Comparison of ENCODE assay signal across 8 cellular contexts in genomic region chr5:7927466-7928375, GRCh38. TPM values are rescaled to one million over a fixed set of nuclear protein-coding genes. Genes with fewer than 3 reads are reported as not detected.
DNase-seq lines count a peak whose midpoint lies in the region; ATAC-seq and TF ChIP-seq lines count a peak whose summit lies in the region.

No MANE protein-coding gene starts in this region.

- H3K27me3 Mint-ChIP-seq in GM23338 (ENCODE audit: insufficient read depth, low read depth, poor library complexity) = no peaks in the 10 kb centered on the region

- H3K27ac ChIP-seq in GM23338 (ENCODE audit: low read depth) = no peak overlapping the region
- no peak overlapping the region for H3K27ac ChIP-seq in OCI-LY7 (ENCODE audit: low read depth, low read length, poor library complexity, severe bottlenecking)
- no peak overlapping the region for H3K27ac ChIP-seq in smooth muscle cell (ENCODE audit: low read depth)

- CTCF ChIA-PET in GM10248 (lab: Yijun Ruan, JAX) (interaction anchor here (0.7 to 6.6 kb wide), 18 partner anchors 9 to 1572 kb away, joined by 3 to 43 read pairs (median 4); no protein-coding TSS in a partner anchor), OCI-LY7 (lab: Charles Lee; ENCODE audit: unreplicated experiment) (interaction anchor here (0.5 kb wide), 1 partner anchor 1965 kb away, joined by 4 read pairs; no protein-coding TSS in a partner anchor)

- H3F3A ChIP-seq in GM23338 (replicated peaks; ENCODE audit: low read depth) (no peaks in the 10 kb centered on the region), smooth muscle cell (ENCODE audit: low read depth) (no peaks in the 10 kb centered on the region)

- H3K27ac Mint-ChIP-seq in GM23338 = no peak overlapping the region

- no peak overlapping the region for H3K9ac ChIP-seq in smooth muscle cell (ENCODE audit: low read depth)

- intact Hi-C loops in OCI-LY7 (cut with micrococcal nuclease; ENCODE audit: unreplicated experiment) = loop anchor here (5.0 to 10.0 kb wide), 3 partner anchors 257 to 1280 kb away; no protein-coding TSS in a partner anchor

- no peaks in the 10 kb centered on the region for H3K9me3 ChIP-seq in OCI-LY7 (ENCODE audit: low read length)
- no peaks in the 10 kb centered on the region for H3K9me3 ChIP-seq in smooth muscle cell (replicated peaks; ENCODE audit: low read depth)

- no peak overlapping the region for H3K4me3 ChIP-seq in GM23338
- H3K4me3 ChIP-seq in OCI-LY7 (ENCODE audit: low read depth, low read length, poor library complexity, severe bottlenecking) = no peak overlapping the region
- no peak overlapping the region for H3K4me3 ChIP-seq in smooth muscle cell

- H4K20me1 ChIP-seq in GM23338 (replicated peaks; ENCODE audit: insufficient read depth) (no peaks in the 10 kb centered on the region), OCI-LY7 (ENCODE audit: insufficient read depth, low read length) (no peaks in the 10 kb centered on the region), smooth muscle cell (ENCODE audit: low read depth) (no peaks in the 10 kb centered on the region)

- H3K4me3 Mint-ChIP-seq in GM23338 = no peak overlapping the region

- ATAC-seq in GM23338 = peak; percentile 94
- ATAC-seq in HG03097 (IDR thresholded peaks at IDR 0.05; ENCODE audit: low FRiP score, unreplicated experiment) = no peak

- H3K4me2 ChIP-seq in GM23338 (no peak overlapping the region), OCI-LY7 (ENCODE audit: low read length) (no peak overlapping the region), smooth muscle cell (no peak overlapping the region)

- H2AFZ ChIP-seq in GM23338 (peak overlapping the region; percentile 12; the same call in 1 of the 2 replicates), OCI-LY7 (ENCODE audit: low read length) (no peak overlapping the region), smooth muscle cell (ENCODE audit: low read depth) (no peak overlapping the region)

- H3K36me3 Mint-ChIP-seq in GM23338 (ENCODE audit: low read depth) = no peaks in the 10 kb centered on the region

- TF ChIP-seq CTCF in GM10248 (IDR thresholded peaks at IDR 0.05; ENCODE audit: control extremely low read depth, extremely low read depth, low read depth, missing control alignments) (peak; percentile 79), GM23338 (conservative IDR thresholded peaks at IDR 0.05; ENCODE audit: low read depth in 2 of 2) (peak; percentile 86 to 98), LNCAP (IDR thresholded peaks at IDR 0.05) (peak; percentile 83), OCI-LY7 (conservative IDR thresholded peaks at IDR 0.05; ENCODE audit: low read length) (peak; percentile 83), smooth muscle cell (IDR thresholded peaks at IDR 0.05; ENCODE audit: borderline replicate concordance, insufficient read depth, poor library complexity, severe bottlenecking) (peak; percentile 75)

- H3K27me3 ChIP-seq in GM23338 (ENCODE audit: insufficient read depth) = no peaks in the 10 kb centered on the region
- peaks cover 14% of the 10 kb centered on the region for H3K27me3 ChIP-seq in smooth muscle cell (ENCODE audit: low read depth)

- H3K9me2 ChIP-seq in GM23338 (ENCODE audit: insufficient read depth) = no peaks in the 10 kb centered on the region
- H3K9me2 ChIP-seq in OCI-LY7 (ENCODE audit: insufficient read depth, low read length) = no peaks in the 10 kb centered on the region

- peaks cover 15% of the 10 kb centered on the region; the same call in 2 of the 3 replicates for H3K9me3 Mint-ChIP-seq in GM23338

- H3K36me3 ChIP-seq in GM23338 (ENCODE audit: insufficient read depth) = no peaks in the 10 kb centered on the region
- no peaks in the 10 kb centered on the region for H3K36me3 ChIP-seq in OCI-LY7 (ENCODE audit: insufficient read depth, low read length)
- H3K36me3 ChIP-seq in smooth muscle cell (ENCODE audit: low read depth) = no peaks in the 10 kb centered on the region

- H3K4me1 ChIP-seq in GM23338 (ENCODE audit: insufficient read depth) (no peaks in the 10 kb centered on the region), OCI-LY7 (ENCODE audit: insufficient read depth, low read length, poor library complexity, severe bottlenecking) (no peaks in the 10 kb centered on the region), smooth muscle cell (ENCODE audit: low read depth) (no peaks in the 10 kb centered on the region)

- WGBS in smooth muscle cell (ENCODE audit: low lambda C conversion rate) = 51% methylated on average over 26 of the region's 26 CpGs

- POLR2A ChIA-PET in GM10248 (lab: Yijun Ruan, JAX) (no interaction called here), OCI-LY7 (lab: Charles Lee) (no interaction called here)

- DNase-seq in GM10248 (ENCODE audit: extremely low spot score) = peak; percentile 77
- DNase-seq in GM23338 (ENCODE audit: low spot score) = peak; percentile 84
- DNase-seq in OCI-LY7 (ENCODE audit: low spot score) = peak; percentile 55
- DNase-seq in anterior cingulate cortex (lab: John Stamatoyannopoulos, UW) = peak in 33 of 58 donors; percentile 1 to 49 (median 16)
- DNase-seq in hepatic stellate cell (ENCODE audit: low spot score) = peak; percentile 59
- no peak for DNase-seq in smooth muscle cell (lab: John Stamatoyannopoulos, UW; ENCODE audit: unreplicated experiment)

- no peaks in the 10 kb centered on the region for H3K79me2 ChIP-seq in GM23338 (replicated peaks; ENCODE audit: insufficient read depth)
- no peaks in the 10 kb centered on the region for H3K79me2 ChIP-seq in OCI-LY7 (ENCODE audit: insufficient read depth, low read depth, low read length)
- H3K79me2 ChIP-seq in smooth muscle cell (ENCODE audit: low read depth) = no peaks in the 10 kb centered on the region

- BruUV-seq in OCI-LY7 (replicated peaks; lab: Mats Ljungman, UMichigan) = no TSS peak

- peaks cover 2% of the 10 kb centered on the region; the same call in 1 of the 3 replicates for H3K4me1 Mint-ChIP-seq in GM23338

TF ChIP-seq in GM23338, 12 proteins besides CTCF, POLR2A, EP300 and RAD21 (continues in another document):
- TF ChIP-seq, protein P1, sequence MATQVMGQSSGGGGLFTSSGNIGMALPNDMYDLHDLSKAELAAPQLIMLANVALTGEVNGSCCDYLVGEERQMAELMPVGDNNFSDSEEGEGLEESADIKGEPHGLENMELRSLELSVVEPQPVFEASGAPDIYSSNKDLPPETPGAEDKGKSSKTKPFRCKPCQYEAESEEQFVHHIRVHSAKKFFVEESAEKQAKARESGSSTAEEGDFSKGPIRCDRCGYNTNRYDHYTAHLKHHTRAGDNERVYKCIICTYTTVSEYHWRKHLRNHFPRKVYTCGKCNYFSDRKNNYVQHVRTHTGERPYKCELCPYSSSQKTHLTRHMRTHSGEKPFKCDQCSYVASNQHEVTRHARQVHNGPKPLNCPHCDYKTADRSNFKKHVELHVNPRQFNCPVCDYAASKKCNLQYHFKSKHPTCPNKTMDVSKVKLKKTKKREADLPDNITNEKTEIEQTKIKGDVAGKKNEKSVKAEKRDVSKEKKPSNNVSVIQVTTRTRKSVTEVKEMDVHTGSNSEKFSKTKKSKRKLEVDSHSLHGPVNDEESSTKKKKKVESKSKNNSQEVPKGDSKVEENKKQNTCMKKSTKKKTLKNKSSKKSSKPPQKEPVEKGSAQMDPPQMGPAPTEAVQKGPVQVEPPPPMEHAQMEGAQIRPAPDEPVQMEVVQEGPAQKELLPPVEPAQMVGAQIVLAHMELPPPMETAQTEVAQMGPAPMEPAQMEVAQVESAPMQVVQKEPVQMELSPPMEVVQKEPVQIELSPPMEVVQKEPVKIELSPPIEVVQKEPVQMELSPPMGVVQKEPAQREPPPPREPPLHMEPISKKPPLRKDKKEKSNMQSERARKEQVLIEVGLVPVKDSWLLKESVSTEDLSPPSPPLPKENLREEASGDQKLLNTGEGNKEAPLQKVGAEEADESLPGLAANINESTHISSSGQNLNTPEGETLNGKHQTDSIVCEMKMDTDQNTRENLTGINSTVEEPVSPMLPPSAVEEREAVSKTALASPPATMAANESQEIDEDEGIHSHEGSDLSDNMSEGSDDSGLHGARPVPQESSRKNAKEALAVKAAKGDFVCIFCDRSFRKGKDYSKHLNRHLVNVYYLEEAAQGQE (IDR thresholded peaks at IDR 0.05; ENCODE audit: unreplicated experiment) = no peak
- no peak for TF ChIP-seq CREB1 (CRISPR knock-in tag; IDR thresholded peaks at IDR 0.05; ENCODE audit: low read depth)
- no peak for TF ChIP-seq POLR2AphosphoS5 (IDR thresholded peaks at IDR 0.05; ENCODE audit: low read depth)

RNA-seq across cellular contexts. Expression of gene MTRR, which starts 58.8 kb away (rescaled TPM):
- 39.7 and 55.9 TPM in 2 replicates for total RNA-seq in GM23338 (2014; rRNA removed; shearing (Covaris generic))
- 11.6 and 16.5 TPM in 2 replicates for polyA plus RNA-seq in GM23338 (2016; fragmentation: Nextera tagmentation; extraction: Ambion mirVana)
- total RNA-seq in OCI-LY7 (2014; rRNA removed; shearing (Covaris generic)) = 51.9 and 68.1 TPM in 2 replicates
- total RNA-seq in OCI-LY7 (2022) = 67.1 and 72.6 TPM in 2 replicates
- 23.7 and 24.5 TPM in 2 replicates for total RNA-seq in smooth muscle cell
- 16.2 and 18.3 TPM in 2 replicates for polyA plus RNA-seq in smooth muscle cell

RNA-seq across cellular contexts. Expression of gene FASTKD3, which starts 58.9 kb away (rescaled TPM):
- 11.8 and 13.5 TPM in 2 replicates for total RNA-seq in GM23338 (2014; rRNA removed; shearing (Covaris generic))
- polyA plus RNA-seq in GM23338 (2016; fragmentation: Nextera tagmentation; extraction: Ambion mirVana) = 10.8 and 12.2 TPM in 2 replicates
- 12.9 and 14.7 TPM in 2 replicates for total RNA-seq in OCI-LY7 (2014; rRNA removed; shearing (Covaris generic))
- 15.1 and 16.4 TPM in 2 replicates for total RNA-seq in OCI-LY7 (2022)
- total RNA-seq in smooth muscle cell = 16.5 and 18.0 TPM in 2 replicates
- 4.6 and 12.6 TPM in 2 replicates for polyA plus RNA-seq in smooth muscle cell
